6 cellular contexts compared by ENCODE assay signal in the genomic region with DNA sequence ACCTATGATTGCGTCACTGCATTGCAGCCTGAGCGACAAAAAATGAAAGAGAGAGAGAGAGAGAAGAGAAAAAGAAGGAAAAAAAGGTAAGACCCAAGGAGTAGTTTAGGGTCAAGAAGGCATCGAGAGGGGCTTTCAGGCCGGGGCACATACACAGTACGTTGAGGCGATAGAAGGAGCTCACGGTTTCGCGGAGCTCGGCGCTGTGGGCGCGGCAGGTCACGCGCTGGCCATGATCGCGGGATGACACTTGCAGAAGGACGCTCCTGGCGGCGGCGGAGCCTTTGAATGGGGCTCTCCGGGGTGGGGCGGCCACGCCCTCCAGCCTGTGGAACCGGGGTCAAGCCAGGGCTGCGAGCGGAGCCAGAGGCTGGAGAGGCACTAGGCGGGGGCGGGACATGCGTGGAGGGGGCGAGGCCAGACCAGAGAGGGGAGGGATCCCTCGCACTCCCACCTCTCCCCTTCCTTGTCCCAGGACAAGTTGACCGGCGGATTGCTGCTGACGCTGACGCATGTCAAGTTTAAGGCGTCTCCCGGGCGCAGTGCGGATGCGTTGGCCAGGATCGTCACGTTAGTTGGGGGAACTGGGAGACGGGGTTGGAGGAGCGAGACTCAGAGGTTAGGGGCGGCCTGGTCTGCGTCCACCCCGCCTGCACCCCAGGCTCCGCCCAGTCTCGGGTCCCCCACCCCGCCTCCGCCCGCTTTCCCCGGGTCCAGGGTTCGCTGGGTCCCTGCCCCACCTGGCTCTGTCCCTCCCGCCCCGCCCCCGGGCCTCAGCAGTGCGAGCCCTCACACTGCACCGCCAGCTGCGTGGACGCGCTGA. TPM values are rescaled to one million over a fixed set of nuclear protein-coding genes. Genes with fewer than 3 reads are reported as not detected.
A peak's percentile ranks its signal among the peaks of the same experiment; 100 is the strongest.
DNase-seq lines count a peak whose midpoint lies in the region; ATAC-seq and TF ChIP-seq lines count a peak whose summit lies in the region.

No MANE protein-coding gene starts in this region.

- no peak overlapping the region for H3K9ac ChIP-seq in PC-3 (ENCODE audit: low read length)

- POLR2A ChIA-PET in PC-3 (lab: Charles Lee; ENCODE audit: unreplicated experiment): interaction anchor here (0.6 kb wide), 1 partner anchor 323 kb away, joined by 4 read pairs; no protein-coding TSS in a partner anchor

- TF ChIP-seq CTCF in PC-3 (conservative IDR thresholded peaks at IDR 0.05; ENCODE audit: low read depth, low read length): no peak

- peak overlapping the region; percentile 79 for H3K4me2 ChIP-seq in PC-3 (ENCODE audit: low read length)

- DNase-seq in ACHN (peak; percentile 19), PC-3 (peak; percentile 11), mesenteric fat pad (ENCODE audit: low spot score) (no peak)
- DNase-seq in stimulated activated CD4-positive, alpha-beta T cell treated with anti-CD3 and anti-CD28 coated beads, Interleukin-12 subunit alpha, Interleukin-12 subunit beta, amount 100 ng/mL, for 4 hours: no peak

- no peaks in the 10 kb centered on the region for H3K36me3 ChIP-seq in PC-3 (ENCODE audit: low read depth, low read length)

- BruUV-seq in PC-3 (replicated peaks; lab: Mats Ljungman, UMichigan): no TSS peak

- CTCF ChIA-PET in PC-3 (lab: Charles Lee): no interaction called here

- H3K9me2 ChIP-seq in PC-3 (replicated peaks; ENCODE audit: low read length): no peaks in the 10 kb centered on the region

- H3K4me3 ChIP-seq in PC-3 (ENCODE audit: low read length) (peak overlapping the region; percentile 52), iPS-11a (ENCODE audit: low read depth, low read length) (peak overlapping the region; percentile 39)

- ATAC-seq in PC-3 (peak; percentile 60), HG02610 (IDR thresholded peaks at IDR 0.05; ENCODE audit: unreplicated experiment) (no peak)

- intact Hi-C loops in PC-3 (cut with micrococcal nuclease): no loop called here

- H3F3A ChIP-seq in PC-3 (ENCODE audit: low read length, unreplicated experiment): no peaks in the 10 kb centered on the region

- peak overlapping the region; percentile 72 for H2AFZ ChIP-seq in PC-3 (ENCODE audit: low read length)

- no peak overlapping the region for H3K27ac ChIP-seq in PC-3 (ENCODE audit: low read length)

- in situ Hi-C loops in ACHN (cut with HindIII; ENCODE audit: low pct_ligation_motif_present, low pct_unique_long_range_greater_than_20kb, low sequenced_read_pairs): no loop called here

- H4K20me1 ChIP-seq in PC-3 (ENCODE audit: low read length): no peaks in the 10 kb centered on the region

- no peaks in the 10 kb centered on the region for H3K27me3 ChIP-seq in PC-3 (ENCODE audit: low read length)

- H3K4me1 ChIP-seq in PC-3 (ENCODE audit: insufficient read depth, low read length): no peaks in the 10 kb centered on the region

- no peaks in the 10 kb centered on the region for H3K79me2 ChIP-seq in PC-3 (ENCODE audit: low read length)

- H3K9me3 ChIP-seq in PC-3 (ENCODE audit: low read length): no peaks in the 10 kb centered on the region

RNA-seq across cellular contexts. Expression of a gene that starts 6.9 kb away (rescaled TPM):
- not detected in 2 replicates for total RNA-seq in PC-3 (2014; rRNA removed)
- not detected for total RNA-seq in mesenteric fat pad

RNA-seq across cellular contexts. Expression of a gene that starts 11.3 kb away (rescaled TPM):
- total RNA-seq in PC-3 (2014; rRNA removed): not detected in 2 replicates
- not detected for total RNA-seq in mesenteric fat pad

RNA-seq across cellular contexts. Expression of a gene that starts 22.9 kb away (rescaled TPM):
- 21.1 and 23.2 TPM in 2 replicates for total RNA-seq in PC-3 (2014; rRNA removed)
- 3.5 TPM for total RNA-seq in mesenteric fat pad

RNA-seq across cellular contexts. Expression of a gene that starts 32.8 kb away (rescaled TPM):
- total RNA-seq in PC-3 (2014; rRNA removed): not detected in 2 replicates
- not detected for total RNA-seq in mesenteric fat pad

RNA-seq across cellular contexts. Expression of a gene that starts 54.9 kb away (rescaled TPM):
- total RNA-seq in PC-3 (2014; rRNA removed) (9.0 and 10.6 TPM in 2 replicates), mesenteric fat pad (33.3 TPM)

Comparison
In these comparisons a context has a peak if more than half of its experiments do, and no peak if none do; other contexts are left out.
1. DNase-seq: peak in ACHN (single experiment) and PC-3 (single experiment); none in stimulated activated CD4-positive, alpha-beta T cell treated with anti-CD3 and anti-CD28 coated beads, Interleukin-12 subunit alpha, Interleukin-12 subunit beta, amount 100 ng/mL, for 4 hours (single experiment) and mesenteric fat pad (single experiment).